Comparison of ENCODE assay signal across 1 cellular context in the genomic region with DNA sequence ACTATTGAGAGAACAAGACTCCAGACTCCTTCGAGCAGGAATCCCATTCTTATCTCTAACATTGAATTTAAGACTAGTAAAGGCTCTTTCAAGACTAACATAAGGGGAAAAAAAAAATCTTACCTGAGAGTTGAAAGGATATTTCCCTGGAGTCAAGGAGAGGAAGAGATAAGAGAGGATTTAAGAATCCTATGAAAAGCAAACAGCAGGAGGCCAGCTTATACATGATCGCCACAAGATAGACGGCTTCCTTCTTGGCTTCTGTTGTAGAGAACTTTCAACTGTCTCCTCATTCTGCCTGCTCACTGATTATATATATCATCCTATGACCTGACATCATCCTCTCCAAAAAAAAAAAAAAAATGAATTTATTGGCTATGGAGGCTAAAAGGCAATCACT.
TF ChIP-seq lines count a peak whose summit lies in the region.

TSS of gene UTS2 (minus strand) at position 288 of the 400 bp plus-strand sequence. CDS start at position 226, 62 bp downstream.

TF ChIP-seq in K562, 482 proteins besides CTCF, POLR2A, EP300 and RAD21 (continued from another document):
- peak; percentile 33; the same call in 1 of the 2 replicates for TF ChIP-seq PKNOX1 (IDR thresholded peaks at IDR 0.05)
- TF ChIP-seq STAT5B (CRISPR knock-in tag; IDR thresholded peaks at IDR 0.05) = no peak
- TF ChIP-seq THRAP3 (IDR thresholded peaks at IDR 0.05; ENCODE audit: borderline replicate concordance) = no peak
TF ChIP-seq in K562: peak in this region for 4.
